Comparison of ENCODE assay signal across 8 cellular contexts in genomic region chr14:24365600-24366374, GRCh38. TPM values are rescaled to one million over a fixed set of nuclear protein-coding genes. Genes with fewer than 3 reads are reported as not detected.
DNase-seq lines count a peak whose midpoint lies in the region; ATAC-seq and TF ChIP-seq lines count a peak whose summit lies in the region.

No MANE protein-coding gene starts in this region.

- H3K36me3 Mint-ChIP-seq in WTC11 = no peaks in the 10 kb centered on the region

- ATAC-seq in WTC11 (peak; percentile 33), GM18858 (IDR thresholded peaks at IDR 0.05; ENCODE audit: unreplicated experiment) (no peak)

- POLR2A ChIA-PET in HEK293T (lab: Yijun Ruan, JAX) = interaction anchor here (0.7 to 2.2 kb wide), 20 partner anchors 12 to 123 kb away, joined by 3 to 28 read pairs (median 4); partner anchors contain the start of genes CBLN3, KHNYN, NYNRIN and TINF2
- POLR2A ChIA-PET in WTC11 (lab: Charles Lee) = interaction anchor here (0.5 to 2.0 kb wide), 5 partner anchors 32 to 1554 kb away, joined by 3 to 23 read pairs (median 5); partner anchors contain the start of genes CBLN3, KHNYN and SDR39U1

- peak; percentile 56 for DNase-seq in DMS 273 treated with DMSO at 0.1 percent for 48 hours (lab: John Stamatoyannopoulos, UW)
- peak; percentile 81 for DNase-seq in HEK293T (ENCODE audit: extremely low spot score)
- peak; percentile 77 for DNase-seq in NCI-H2029 treated with DMSO at 0.1 percent for 48 hours (lab: John Stamatoyannopoulos, UW)
- peak; percentile 90 for DNase-seq in WTC11 (ENCODE audit: low spot score)
- DNase-seq in cardiac fibroblast (ENCODE audit: low read depth in 2 of 2) = peak; percentile 96 to 97
- peak; percentile 88 for DNase-seq in iPS-NIHi7 (ENCODE audit: extremely low spot score)
- DNase-seq in spleen = peak; percentile 92

- peaks cover 0 to 63% (median 11%) of the 10 kb centered on the region in 7 donors for H3K27me3 ChIP-seq in spleen (replicated peaks in 1 of 7)

- no peaks in the 10 kb centered on the region for H3K9me3 Mint-ChIP-seq in WTC11

- peak overlapping the region; percentile 68 to 85 (median 80) for H3K27ac ChIP-seq in spleen

- H3K4me3 ChIP-seq in cardiac fibroblast (replicated peaks in 1 of 2; ENCODE audit: low read depth in 2 of 2, low read length in 2 of 2) = peak overlapping the region; percentile 1 to 46
- peak overlapping the region in 7 of 8 donors; percentile 25 to 73 (median 37) for H3K4me3 ChIP-seq in spleen

- peak overlapping the region; percentile 90 for H3K4me3 Mint-ChIP-seq in WTC11

- no peak for TF ChIP-seq POLR2A in spleen (IDR thresholded peaks at IDR 0.05)

- intact Hi-C loops in spleen (cut with DNase I; ENCODE audit: low total_unique reads) = loop anchor here (10.0 kb wide), 1 partner anchor 49 kb away; no protein-coding TSS in a partner anchor

- peak overlapping the region; percentile 65; the same call in 1 of the 2 replicates for H3K27ac Mint-ChIP-seq in WTC11

- no peaks in the 10 kb centered on the region for H3K9me3 ChIP-seq in spleen

- H3K4me1 ChIP-seq in spleen = peaks cover 16 to 57% (median 41%) of the 10 kb centered on the region in 6 donors

- 5 to 8% (median 6%) methylated on average over 24 to 26 of the region's 26 CpGs for WGBS in spleen, 5 donors

- TF ChIP-seq CTCF in WTC11 (IDR thresholded peaks at IDR 0.05) (peak; percentile 54; the same call in 1 of the 2 replicates), cardiac fibroblast (IDR thresholded peaks at IDR 0.05; ENCODE audit: low read depth, low read length) (peak; percentile 92), spleen (IDR thresholded peaks at IDR 0.05 in 8 of 11, conservative IDR thresholded peaks at IDR 0.05 in 3 of 11) (peak; percentile 64 to 95 (median 84))

- peaks cover 29% of the 10 kb centered on the region for H3K27me3 Mint-ChIP-seq in WTC11 (ENCODE audit: low read depth)

- CTCF ChIA-PET in HEK293T (lab: Yijun Ruan, JAX) = interaction anchor here (0.6 to 2.3 kb wide), 24 partner anchors 8 to 482 kb away, joined by 3 to 68 read pairs (median 5); partner anchors contain the start of genes CBLN3, CIDEB and KHNYN
- CTCF ChIA-PET in WTC11 (lab: Charles Lee) = interaction anchor here (0.6 to 2.3 kb wide), 43 partner anchors 8 to 960 kb away, joined by 3 to 148 read pairs (median 6); partner anchors contain the start of genes ADCY4, CBLN3, DHRS1 and KHNYN

- H3K36me3 ChIP-seq in spleen = no peaks in the 10 kb centered on the region

- peaks cover 15% of the 10 kb centered on the region for H3K4me1 Mint-ChIP-seq in WTC11

TF ChIP-seq in HEK293T, 16 proteins besides CTCF, POLR2A, EP300 and RAD21:
- TF ChIP-seq BHLHE40 (IDR thresholded peaks at IDR 0.05; ENCODE audit: borderline replicate concordance) (no peak), HDGF (IDR thresholded peaks at IDR 0.05; ENCODE audit: borderline replicate concordance) (no peak), FOXK2 (IDR thresholded peaks at IDR 0.05) (no peak), SUZ12 (IDR thresholded peaks at IDR 0.05) (no peak), TARDBP (IDR thresholded peaks at IDR 0.05) (no peak), LEF1 (IDR thresholded peaks at IDR 0.05; ENCODE audit: borderline replicate concordance) (no peak; the same call in 1 of the 2 replicates), ZNF384 (IDR thresholded peaks at IDR 0.05) (no peak), ELF4 (IDR thresholded peaks at IDR 0.05) (no peak), FOXA1 (IDR thresholded peaks at IDR 0.05) (no peak), ARNT (IDR thresholded peaks at IDR 0.05) (no peak), SP1 (IDR thresholded peaks at IDR 0.05) (no peak)
- TF ChIP-seq, protein P1, sequence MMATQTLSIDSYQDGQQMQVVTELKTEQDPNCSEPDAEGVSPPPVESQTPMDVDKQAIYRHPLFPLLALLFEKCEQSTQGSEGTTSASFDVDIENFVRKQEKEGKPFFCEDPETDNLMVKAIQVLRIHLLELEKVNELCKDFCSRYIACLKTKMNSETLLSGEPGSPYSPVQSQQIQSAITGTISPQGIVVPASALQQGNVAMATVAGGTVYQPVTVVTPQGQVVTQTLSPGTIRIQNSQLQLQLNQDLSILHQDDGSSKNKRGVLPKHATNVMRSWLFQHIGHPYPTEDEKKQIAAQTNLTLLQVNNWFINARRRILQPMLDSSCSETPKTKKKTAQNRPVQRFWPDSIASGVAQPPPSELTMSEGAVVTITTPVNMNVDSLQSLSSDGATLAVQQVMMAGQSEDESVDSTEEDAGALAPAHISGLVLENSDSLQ (IDR thresholded peaks at IDR 0.05) = no peak

TF ChIP-seq in WTC11, 78 proteins besides CTCF, POLR2A, EP300 and RAD21 (continues in another document):
- TF ChIP-seq, protein P2, sequence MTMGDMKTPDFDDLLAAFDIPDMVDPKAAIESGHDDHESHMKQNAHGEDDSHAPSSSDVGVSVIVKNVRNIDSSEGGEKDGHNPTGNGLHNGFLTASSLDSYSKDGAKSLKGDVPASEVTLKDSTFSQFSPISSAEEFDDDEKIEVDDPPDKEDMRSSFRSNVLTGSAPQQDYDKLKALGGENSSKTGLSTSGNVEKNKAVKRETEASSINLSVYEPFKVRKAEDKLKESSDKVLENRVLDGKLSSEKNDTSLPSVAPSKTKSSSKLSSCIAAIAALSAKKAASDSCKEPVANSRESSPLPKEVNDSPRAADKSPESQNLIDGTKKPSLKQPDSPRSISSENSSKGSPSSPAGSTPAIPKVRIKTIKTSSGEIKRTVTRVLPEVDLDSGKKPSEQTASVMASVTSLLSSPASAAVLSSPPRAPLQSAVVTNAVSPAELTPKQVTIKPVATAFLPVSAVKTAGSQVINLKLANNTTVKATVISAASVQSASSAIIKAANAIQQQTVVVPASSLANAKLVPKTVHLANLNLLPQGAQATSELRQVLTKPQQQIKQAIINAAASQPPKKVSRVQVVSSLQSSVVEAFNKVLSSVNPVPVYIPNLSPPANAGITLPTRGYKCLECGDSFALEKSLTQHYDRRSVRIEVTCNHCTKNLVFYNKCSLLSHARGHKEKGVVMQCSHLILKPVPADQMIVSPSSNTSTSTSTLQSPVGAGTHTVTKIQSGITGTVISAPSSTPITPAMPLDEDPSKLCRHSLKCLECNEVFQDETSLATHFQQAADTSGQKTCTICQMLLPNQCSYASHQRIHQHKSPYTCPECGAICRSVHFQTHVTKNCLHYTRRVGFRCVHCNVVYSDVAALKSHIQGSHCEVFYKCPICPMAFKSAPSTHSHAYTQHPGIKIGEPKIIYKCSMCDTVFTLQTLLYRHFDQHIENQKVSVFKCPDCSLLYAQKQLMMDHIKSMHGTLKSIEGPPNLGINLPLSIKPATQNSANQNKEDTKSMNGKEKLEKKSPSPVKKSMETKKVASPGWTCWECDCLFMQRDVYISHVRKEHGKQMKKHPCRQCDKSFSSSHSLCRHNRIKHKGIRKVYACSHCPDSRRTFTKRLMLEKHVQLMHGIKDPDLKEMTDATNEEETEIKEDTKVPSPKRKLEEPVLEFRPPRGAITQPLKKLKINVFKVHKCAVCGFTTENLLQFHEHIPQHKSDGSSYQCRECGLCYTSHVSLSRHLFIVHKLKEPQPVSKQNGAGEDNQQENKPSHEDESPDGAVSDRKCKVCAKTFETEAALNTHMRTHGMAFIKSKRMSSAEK (CRISPR knock-in tag; IDR thresholded peaks at IDR 0.05; ENCODE audit: borderline replicate concordance) = no peak
- TF ChIP-seq MYBL2 (CRISPR knock-in tag; IDR thresholded peaks at IDR 0.05) = no peak
- TF ChIP-seq, protein P3, sequence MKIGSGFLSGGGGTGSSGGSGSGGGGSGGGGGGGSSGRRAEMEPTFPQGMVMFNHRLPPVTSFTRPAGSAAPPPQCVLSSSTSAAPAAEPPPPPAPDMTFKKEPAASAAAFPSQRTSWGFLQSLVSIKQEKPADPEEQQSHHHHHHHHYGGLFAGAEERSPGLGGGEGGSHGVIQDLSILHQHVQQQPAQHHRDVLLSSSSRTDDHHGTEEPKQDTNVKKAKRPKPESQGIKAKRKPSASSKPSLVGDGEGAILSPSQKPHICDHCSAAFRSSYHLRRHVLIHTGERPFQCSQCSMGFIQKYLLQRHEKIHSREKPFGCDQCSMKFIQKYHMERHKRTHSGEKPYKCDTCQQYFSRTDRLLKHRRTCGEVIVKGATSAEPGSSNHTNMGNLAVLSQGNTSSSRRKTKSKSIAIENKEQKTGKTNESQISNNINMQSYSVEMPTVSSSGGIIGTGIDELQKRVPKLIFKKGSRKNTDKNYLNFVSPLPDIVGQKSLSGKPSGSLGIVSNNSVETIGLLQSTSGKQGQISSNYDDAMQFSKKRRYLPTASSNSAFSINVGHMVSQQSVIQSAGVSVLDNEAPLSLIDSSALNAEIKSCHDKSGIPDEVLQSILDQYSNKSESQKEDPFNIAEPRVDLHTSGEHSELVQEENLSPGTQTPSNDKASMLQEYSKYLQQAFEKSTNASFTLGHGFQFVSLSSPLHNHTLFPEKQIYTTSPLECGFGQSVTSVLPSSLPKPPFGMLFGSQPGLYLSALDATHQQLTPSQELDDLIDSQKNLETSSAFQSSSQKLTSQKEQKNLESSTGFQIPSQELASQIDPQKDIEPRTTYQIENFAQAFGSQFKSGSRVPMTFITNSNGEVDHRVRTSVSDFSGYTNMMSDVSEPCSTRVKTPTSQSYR (CRISPR knock-in tag; IDR thresholded peaks at IDR 0.05) = no peak
- TF ChIP-seq HMGXB4 (CRISPR knock-in tag; IDR thresholded peaks at IDR 0.05) = peak; percentile 69

RNA-seq across cellular contexts. Expression of gene NFATC4, which starts 2.2 kb away (rescaled TPM):
- total RNA-seq in WTC11 (2021) (60.7 to 101 TPM (median 95.9 TPM) in 3 replicates), spleen (10 to 100 TPM; 10.7 to 29.2 (median 20.2) TPM)
- 100 to 1,000 TPM in 1 of 3 donors, 10 to 100 TPM in 2; 51.1 to 145 (median 99.9) TPM for polyA plus RNA-seq in spleen

RNA-seq across cellular contexts. Expression of gene RIPK3, which starts 26.0 kb away (rescaled TPM):
- 0.37 to 1.2 TPM (median 0.83 TPM) in 3 replicates for total RNA-seq in WTC11 (2021)
- total RNA-seq in spleen = 10 to 100 TPM; 24.8 to 42.4 (median 32.6) TPM
- 10 to 100 TPM; 14.0 to 18.4 (median 14.7) TPM for polyA plus RNA-seq in spleen

RNA-seq across cellular contexts. Expression of gene ADCY4, which starts 30.9 kb away (rescaled TPM):
- total RNA-seq in WTC11 (2021) (0.96 to 2.4 TPM (median 1.1 TPM) in 3 replicates), spleen (100 to 1,000 TPM in 1 of 7 donors, 10 to 100 TPM in 6; 34.4 to 114 (median 68.7) TPM)
- polyA plus RNA-seq in spleen = 10 to 100 TPM; 13.0 to 53.5 (median 34.0) TPM

RNA-seq across cellular contexts. Expression of gene NYNRIN, which starts 33.0 kb away (rescaled TPM):
- total RNA-seq in WTC11 (2021) (16.6 to 18.3 TPM (median 17.9 TPM) in 3 replicates), spleen (10 to 100 TPM in 5 of 7 donors, 1 to 10 TPM in 2; 4.7 to 18.0 (median 12.0) TPM)
- polyA plus RNA-seq in spleen = 1 to 10 TPM in 2 of 3 donors, under 1 TPM in 1; 0.87 to 2.7 (median 2.2) TPM

RNA-seq across cellular contexts. Expression of gene LTB4R, which starts 54.5 kb away (rescaled TPM):
- total RNA-seq in WTC11 (2021) = 6.9 to 9.4 TPM (median 7.6 TPM) in 3 replicates
- total RNA-seq in spleen = 10 to 100 TPM; 20.9 to 50.4 (median 35.8) TPM
- polyA plus RNA-seq in spleen = 10 to 100 TPM; 13.9 to 28.6 (median 28.6) TPM

Comparison
In these comparisons a context has a peak if more than half of its experiments do, and no peak if none do; other contexts are left out.
1. RNA of gene RIPK3, which starts 26.0 kb away (total RNA-seq): 24.8 to 42.4 TPM in spleen; 0.37 to 1.2 TPM in WTC11; every median in the first group is over 10 times any median in the second.
2. RNA of gene ADCY4, which starts 30.9 kb away (total RNA-seq): 34.4 to 114 TPM in spleen; 0.96 to 2.4 TPM in WTC11; every median in the first group is over 10 times any median in the second.
3. Peak in every context shown above with its lines, with median percentiles within 50 percentile points of each other: DNase-seq and CTCF ChIP-seq.